In the genomic region with DNA sequence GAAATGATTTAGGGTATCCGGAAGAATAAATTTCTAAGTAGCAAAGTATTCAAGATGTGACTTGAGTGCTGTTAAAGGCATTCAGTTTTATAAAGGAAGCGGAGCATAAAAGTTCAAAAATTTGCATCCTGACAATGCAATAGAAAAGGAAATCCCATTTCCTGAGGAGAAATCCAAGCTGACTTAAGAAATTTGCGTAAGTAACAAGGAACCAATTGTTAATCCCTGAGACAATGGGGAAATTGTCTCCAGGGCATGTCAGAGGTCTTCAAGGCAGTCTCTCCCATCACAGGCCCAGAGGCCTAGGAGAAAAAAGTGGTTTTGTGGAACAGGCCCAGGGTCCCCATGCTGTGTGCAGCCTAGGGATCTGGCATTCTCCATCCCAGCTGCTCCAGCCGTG, we compare ENCODE assay signal across 22 cellular contexts.
DNase-seq lines count a peak whose midpoint lies in the region; TF ChIP-seq lines count a peak whose summit lies in the region.
"Had no signal": no experiment of that assay in that cellular context is flagged by ENCODE, and none has a peak within 500 bp of the region (broad histone marks: within the 10 kb centered on the region; RNA-seq: fewer than 3 reads in every experiment).

No MANE protein-coding gene starts in this region.

- H3K36me3 ChIP-seq in HEK293 (ENCODE audit: control insufficient read depth in 2 of 2, insufficient read depth in 1 of 2, low read length in 2 of 2) (no peaks in the 10 kb centered on the region), colonic mucosa (no peaks in the 10 kb centered on the region)
- H3K36me3 ChIP-seq: BLaER1 treated with 17β-estradiol and CSF1 and Interleukin-3, amounts not matched to agents 10 nM and 100 nM had no signal

- no peaks in the 10 kb centered on the region for H3K4me1 ChIP-seq in HEK293 (ENCODE audit: control insufficient read depth, insufficient read depth, low read length)
- H3K4me1 ChIP-seq in colonic mucosa: no peaks in the 10 kb centered on the region
- H3K4me1 ChIP-seq: Caco-2 had no signal

- POLR2A ChIA-PET in HEK293 (lab: Yijun Ruan, JAX): no interaction called here

- peaks cover 14% of the 10 kb centered on the region for H3K36me3 Mint-ChIP-seq in endothelial cell (ENCODE audit: low read depth, unreplicated experiment)
- H3K36me3 Mint-ChIP-seq: CD8-positive, alpha-beta T cell had no signal

- peaks cover 11% of the 10 kb centered on the region for H3K4me1 Mint-ChIP-seq in endothelial cell (ENCODE audit: unreplicated experiment)
- H3K4me1 Mint-ChIP-seq: B cell had no signal

- H3K9me3 Mint-ChIP-seq in endothelial cell (ENCODE audit: unreplicated experiment): peaks cover 11% of the 10 kb centered on the region

- H3K4me3 Mint-ChIP-seq in endothelial cell (ENCODE audit: unreplicated experiment): peak overlapping the region; percentile 21
- H3K4me3 Mint-ChIP-seq: B cell; CD4-positive, alpha-beta T cell; CD8-positive, alpha-beta T cell had no signal

- no peaks in the 10 kb centered on the region for H3K27me3 Mint-ChIP-seq in endothelial cell (ENCODE audit: unreplicated experiment)

- TF ChIP-seq CTCF in HEK293 (tag by site-specific recombination; IDR thresholded peaks at IDR 0.05): no peak
- no peak for TF ChIP-seq CTCF in endothelial cell (IDR thresholded peaks at IDR 0.05; ENCODE audit: unreplicated experiment)
- TF ChIP-seq CTCF in colonic mucosa (IDR thresholded peaks at IDR 0.05): no peak

- H3K27ac ChIP-seq in HEK293 (ENCODE audit: extremely low read depth, low read depth, low read length) (no peak overlapping the region), colonic mucosa (no peak overlapping the region)
- H3K27ac ChIP-seq: BLaER1 treated with 17β-estradiol and CSF1 and Interleukin-3, amounts not matched to agents 10 nM and 100 nM; C4-2B had no signal

- H3K4me3 ChIP-seq in HEK293 (ENCODE audit: low read depth, low read length) (no peak overlapping the region), colonic mucosa (no peak overlapping the region)
- H3K4me3 ChIP-seq: BLaER1 treated with 17β-estradiol and CSF1 and Interleukin-3, amounts not matched to agents 10 nM and 100 nM; GM12878 had no signal

- no peak overlapping the region for H3K27ac Mint-ChIP-seq in endothelial cell (ENCODE audit: unreplicated experiment)
- H3K27ac Mint-ChIP-seq: B cell; CD4-positive, alpha-beta T cell; CD8-positive, alpha-beta T cell had no signal

- H3K9ac ChIP-seq in colonic mucosa (ENCODE audit: low read depth in 2 of 2, low read length in 2 of 2): no peak overlapping the region
- H3K9ac ChIP-seq: BLaER1 treated with 17β-estradiol and CSF1 and Interleukin-3, amounts not matched to agents 10 nM and 100 nM had no signal

- H3K9me3 ChIP-seq in HEK293 (ENCODE audit: control insufficient read depth, insufficient read depth, low read depth, low read length) (no peaks in the 10 kb centered on the region), colonic mucosa (no peaks in the 10 kb centered on the region)
- H3K9me3 ChIP-seq: Caco-2 had no signal

- H3K27me3 ChIP-seq in colonic mucosa: no peaks in the 10 kb centered on the region

- intact Hi-C loops in colonic mucosa (cut with DNase I): loop anchor here (10.0 kb wide), 1 partner anchor 909 kb away; no protein-coding TSS in a partner anchor

- CTCF ChIA-PET in HEK293 (lab: Yijun Ruan, JAX): interaction anchor here (1.0 kb wide), 1 partner anchor 300 kb away, joined by 4 read pairs; no protein-coding TSS in a partner anchor

- no peak for DNase-seq in endothelial cell (ENCODE audit: low spot score)
- DNase-seq in colonic mucosa: no peak
- no peak for DNase-seq in D341Med (ENCODE audit: low spot score)
- no peak for DNase-seq in stimulated activated naive CD4-positive, alpha-beta T cell (lab: John Stamatoyannopoulos, UW)
- DNase-seq: 8988T; AML-193; Caco-2; Calu3; CD4-positive, alpha-beta T cell; CD8-positive, alpha-beta T cell; DMS 273 treated with DMSO at 0.1 percent for 48 hours; DMS153; DMS53; DMS79; DND-41; EL; GDM1 had no signal

TF ChIP-seq in HEK293, 187 proteins besides CTCF, POLR2A, EP300 and RAD21:
- TF ChIP-seq ZNF223 (tag by site-specific recombination; IDR thresholded peaks at IDR 0.05) (no peak), ZNF585B (tag by site-specific recombination; IDR thresholded peaks at IDR 0.05) (peak; percentile 31; the same call in 1 of the 2 replicates)
